8 cellular contexts compared by ENCODE assay signal in genomic region chr17:49218941-49219913, GRCh38. TPM values are rescaled to one million over a fixed set of nuclear protein-coding genes. Genes with fewer than 3 reads are reported as not detected.
DNase-seq lines count a peak whose midpoint lies in the region; ATAC-seq and TF ChIP-seq lines count a peak whose summit lies in the region.

No MANE protein-coding gene starts in this region.

- TF ChIP-seq CTCF in DND-41 (IDR thresholded peaks at IDR 0.05; ENCODE audit: borderline replicate concordance, extremely low read depth, low read length, poor library complexity, severe bottlenecking) (no peak), neural progenitor cell (IDR thresholded peaks at IDR 0.05) (peak; percentile 30), nephron progenitor cell (IDR thresholded peaks at IDR 0.05) (no peak)

- H3K4me1 ChIP-seq in DND-41 (ENCODE audit: insufficient read depth, low read length) (peaks cover 23% of the 10 kb centered on the region), neural progenitor cell (peaks cover 1% of the 10 kb centered on the region)

- H3K4me2 ChIP-seq in DND-41 (ENCODE audit: insufficient read depth, low read length) (no peak overlapping the region), neural progenitor cell (no peak overlapping the region)

- H2AFZ ChIP-seq in DND-41 (ENCODE audit: low read depth, low read length) (no peak overlapping the region), neural progenitor cell (replicated peaks) (no peak overlapping the region)

- H3K27me3 ChIP-seq in DND-41 (ENCODE audit: insufficient read depth, low read length, poor library complexity) (no peaks in the 10 kb centered on the region), neural progenitor cell (peaks cover 30% of the 10 kb centered on the region)

- H3K9me3 Mint-ChIP-seq in activated naive CD8-positive, alpha-beta T cell treated with anti-CD3 and anti-CD28 coated beads, Interleukin-2, amount 50 U/mL, for 24 hours, result no peaks in the 10 kb centered on the region
- H3K9me3 Mint-ChIP-seq in neural progenitor cell (no peaks in the 10 kb centered on the region), nephron progenitor cell (no peaks in the 10 kb centered on the region)

- peak; percentile 56 for ATAC-seq in DND-41 (ENCODE audit: insufficient read depth, low read depth)
- peak; percentile 58 for ATAC-seq in activated naive CD8-positive, alpha-beta T cell treated with anti-CD3 and anti-CD28 coated beads, Interleukin-2, amount 50 U/mL, for 24 hours

- peak overlapping the region; percentile 91 for H3K27ac Mint-ChIP-seq in activated naive CD8-positive, alpha-beta T cell treated with anti-CD3 and anti-CD28 coated beads, Interleukin-2, amount 50 U/mL, for 24 hours
- H3K27ac Mint-ChIP-seq in neural progenitor cell, result no peak overlapping the region
- no peak overlapping the region for H3K27ac Mint-ChIP-seq in nephron progenitor cell

- no peaks in the 10 kb centered on the region for H3K79me2 ChIP-seq in DND-41 (ENCODE audit: insufficient read depth, low read length)
- no peaks in the 10 kb centered on the region for H3K79me2 ChIP-seq in neural progenitor cell (ENCODE audit: low read depth)

- H3K27me3 Mint-ChIP-seq in activated naive CD8-positive, alpha-beta T cell treated with anti-CD3 and anti-CD28 coated beads, Interleukin-2, amount 50 U/mL, for 24 hours, result peaks cover 8% of the 10 kb centered on the region
- H3K27me3 Mint-ChIP-seq in neural progenitor cell (ENCODE audit: insufficient read depth, low read depth), result peaks cover 24% of the 10 kb centered on the region
- peaks cover 44% of the 10 kb centered on the region for H3K27me3 Mint-ChIP-seq in nephron progenitor cell (ENCODE audit: low read depth, poor library complexity)

- no peaks in the 10 kb centered on the region for H3F3A ChIP-seq in neural progenitor cell (ENCODE audit: low read depth)

- H3K36me3 Mint-ChIP-seq in activated naive CD8-positive, alpha-beta T cell treated with anti-CD3 and anti-CD28 coated beads, Interleukin-2, amount 50 U/mL, for 24 hours (ENCODE audit: low read depth), result peaks cover 37% of the 10 kb centered on the region
- H3K36me3 Mint-ChIP-seq in neural progenitor cell (no peaks in the 10 kb centered on the region), nephron progenitor cell (ENCODE audit: low read depth) (no peaks in the 10 kb centered on the region)

- peaks cover 69% of the 10 kb centered on the region for H3K4me1 Mint-ChIP-seq in activated naive CD8-positive, alpha-beta T cell treated with anti-CD3 and anti-CD28 coated beads, Interleukin-2, amount 50 U/mL, for 24 hours
- H3K4me1 Mint-ChIP-seq in neural progenitor cell (peaks cover 7% of the 10 kb centered on the region), nephron progenitor cell (peaks cover 18% of the 10 kb centered on the region)

- DNase-seq in DND-41 (peak; percentile 69), neural progenitor cell (ENCODE audit: low spot score) (no peak), DMS114 treated with DMSO at 0.1 percent for 48 hours (lab: John Stamatoyannopoulos, UW; ENCODE audit: unreplicated experiment) (no peak), COR-L47 (lab: John Stamatoyannopoulos, UW) (no peak), NCI-H1092 treated with DMSO at 0.1 percent for 48 hours (lab: John Stamatoyannopoulos, UW) (no peak), nephron progenitor cell (no peak)
- DNase-seq in Jurkat, Clone E6-1 (ENCODE audit: low read depth, low spot score), result peak; percentile 59
- peak; percentile 66 for DNase-seq in activated naive CD8-positive, alpha-beta T cell treated with anti-CD3 and anti-CD28 coated beads, Interleukin-2, amount 50 U/mL, for 24 hours

- H3K4me3 ChIP-seq in DND-41 (ENCODE audit: low read depth in 1 of 2, low read length in 2 of 2) (no peak overlapping the region), neural progenitor cell (no peak overlapping the region)
- no peak overlapping the region for H3K4me3 ChIP-seq in Jurkat, Clone E6-1 (ENCODE audit: low read length)

- H3K36me3 ChIP-seq in DND-41 (ENCODE audit: insufficient read depth, low read length) (peaks cover 40% of the 10 kb centered on the region), neural progenitor cell (no peaks in the 10 kb centered on the region)

- peak overlapping the region; percentile 74 for H3K4me3 Mint-ChIP-seq in activated naive CD8-positive, alpha-beta T cell treated with anti-CD3 and anti-CD28 coated beads, Interleukin-2, amount 50 U/mL, for 24 hours
- no peak overlapping the region for H3K4me3 Mint-ChIP-seq in neural progenitor cell
- H3K4me3 Mint-ChIP-seq in nephron progenitor cell, result no peak overlapping the region

- H3K9me3 ChIP-seq in DND-41 (ENCODE audit: insufficient read depth, low read length, severe bottlenecking) (no peaks in the 10 kb centered on the region), neural progenitor cell (ENCODE audit: low read depth) (no peaks in the 10 kb centered on the region)

- H3K9ac ChIP-seq in DND-41 (ENCODE audit: low read depth, low read length), result no peak overlapping the region
- no peak overlapping the region for H3K9ac ChIP-seq in neural progenitor cell

- H4K20me1 ChIP-seq in DND-41 (ENCODE audit: insufficient read depth, low read length) (no peaks in the 10 kb centered on the region), neural progenitor cell (ENCODE audit: low read depth) (peaks cover 3% of the 10 kb centered on the region)

- peak overlapping the region; percentile 5; the same call in 1 of the 2 replicates for H3K27ac ChIP-seq in DND-41 (ENCODE audit: low read length)
- no peak overlapping the region for H3K27ac ChIP-seq in neural progenitor cell

RNA-seq across cellular contexts. Expression of gene ABI3, which starts 8.7 kb away (rescaled TPM):
- 19.8 TPM for polyA plus RNA-seq in Jurkat, Clone E6-1 (2012; ENCODE audit: insufficient read depth, insufficient read length)
- not detected in 2 replicates for total RNA-seq in neural progenitor cell (ENCODE audit: low replicate concordance)

RNA-seq across cellular contexts. Expression of gene GNGT2, which starts 8.9 kb away (rescaled TPM):
- polyA plus RNA-seq in Jurkat, Clone E6-1 (2012; ENCODE audit: insufficient read depth, insufficient read length), result 33.7 TPM
- total RNA-seq in neural progenitor cell (ENCODE audit: low replicate concordance), result not detected in 2 replicates

RNA-seq across cellular contexts. Expression of gene PHOSPHO1, which starts 11.4 kb away (rescaled TPM):
- 2.9 TPM for polyA plus RNA-seq in Jurkat, Clone E6-1 (2012; ENCODE audit: insufficient read depth, insufficient read length)
- total RNA-seq in neural progenitor cell (ENCODE audit: low replicate concordance), result 0.06 TPM in 1 of 2 replicates, not detected in the other

Comparison
In these comparisons a context has a peak if more than half of its experiments do, and no peak if none do; other contexts are left out.
1. DNase-seq: peak in DND-41 (single experiment), Jurkat, Clone E6-1 (single experiment) and activated naive CD8-positive, alpha-beta T cell treated with anti-CD3 and anti-CD28 coated beads, Interleukin-2, amount 50 U/mL, for 24 hours (single experiment); none in neural progenitor cell (single experiment), DMS114 treated with DMSO at 0.1 percent for 48 hours (single experiment), COR-L47 (single experiment), NCI-H1092 treated with DMSO at 0.1 percent for 48 hours (single experiment) and nephron progenitor cell (single experiment).